In the genomic region with DNA sequence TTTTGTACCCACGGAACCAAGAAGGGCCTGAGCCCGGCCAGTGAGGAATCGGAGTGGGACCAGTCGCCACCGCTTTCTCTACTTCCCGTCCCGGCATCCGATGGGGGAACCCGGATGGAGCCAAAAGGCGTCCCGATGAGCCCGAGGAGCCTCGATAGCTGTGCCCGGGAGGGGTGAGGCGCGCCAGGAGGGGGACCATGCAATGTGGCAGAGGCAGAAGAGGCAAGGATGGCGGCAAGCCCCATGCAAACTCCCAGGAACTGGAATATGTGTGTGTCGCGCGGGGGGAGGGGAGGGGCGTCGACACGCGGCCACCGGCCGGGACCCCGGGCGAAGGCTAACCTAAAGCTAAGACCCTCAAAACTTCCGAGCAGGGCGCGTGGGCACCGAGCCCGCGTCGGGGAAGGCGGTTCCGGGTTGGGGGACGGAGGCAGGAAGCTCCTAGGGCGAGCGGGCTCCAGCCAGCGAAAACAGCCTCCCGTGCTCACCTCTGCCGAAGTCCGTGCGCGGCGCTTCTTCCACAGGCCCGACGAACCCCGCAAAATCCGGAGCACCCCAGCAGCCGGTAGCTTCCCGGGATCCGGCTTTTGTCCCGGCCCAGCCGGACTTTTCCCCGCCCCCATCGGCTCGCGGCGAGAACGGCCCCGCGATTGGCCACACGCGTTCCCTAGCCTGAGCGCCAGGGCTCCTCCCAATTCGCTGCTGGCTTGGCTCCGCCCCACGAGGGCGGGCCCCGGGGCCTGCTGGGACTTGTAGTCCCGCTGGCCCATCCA, we compare ENCODE assay signal across 1 cellular context.
TF ChIP-seq lines count a peak whose summit lies in the region.

A gene (minus strand): TSS at position 560 of the 773 bp plus-strand sequence. CDS start 5,078 bp downstream, outside the sequence.

TF ChIP-seq in HEK293, 187 proteins besides CTCF, POLR2A, EP300 and RAD21 (continued from another document and continues in another):
- TF ChIP-seq RBAK (tag by site-specific recombination; IDR thresholded peaks at IDR 0.05) (no peak), ZBTB48 (tag by site-specific recombination; IDR thresholded peaks at IDR 0.05) (no peak; the same call in 1 of the 2 replicates), ZNF2 (tag by site-specific recombination; IDR thresholded peaks at IDR 0.05) (no peak), ZNF404 (tag by site-specific recombination; IDR thresholded peaks at IDR 0.05) (no peak), ZNF548 (tag by site-specific recombination; IDR thresholded peaks at IDR 0.05) (no peak), ZNF660 (tag by site-specific recombination; IDR thresholded peaks at IDR 0.05) (no peak), ZNF37A (tag by site-specific recombination; IDR thresholded peaks at IDR 0.05) (no peak), ZBTB20 (tag by site-specific recombination; IDR thresholded peaks at IDR 0.05) (peak; percentile 92), FEZF1 (tag by site-specific recombination; IDR thresholded peaks at IDR 0.05) (no peak), ZNF48 (tag by site-specific recombination; IDR thresholded peaks at IDR 0.05) (no peak), HOXC10 (CRISPR knock-in tag; IDR thresholded peaks at IDR 0.05) (no peak), ZNF677 (tag by site-specific recombination; IDR thresholded peaks at IDR 0.05) (no peak), ZNF529 (tag by site-specific recombination; IDR thresholded peaks at IDR 0.05; ENCODE audit: insufficient replicate concordance) (no peak), ZNF132 (tag by site-specific recombination; IDR thresholded peaks at IDR 0.05; ENCODE audit: borderline replicate concordance) (no peak), ZNF426 (tag by site-specific recombination; IDR thresholded peaks at IDR 0.05) (no peak), GFI1B (tag by site-specific recombination; IDR thresholded peaks at IDR 0.05) (no peak), SALL2 (tag by site-specific recombination; IDR thresholded peaks at IDR 0.05; ENCODE audit: borderline replicate concordance) (no peak), GLI4 (tag by site-specific recombination; IDR thresholded peaks at IDR 0.05) (0 out of 2 replicates have a peak, but pooled peaks have one; percentile 12), YY1 (tag by site-specific recombination; IDR thresholded peaks at IDR 0.05) (peak; percentile 60; the same call in 1 of the 2 replicates), ZFHX2 (tag by site-specific recombination; conservative IDR thresholded peaks at IDR 0.05) (peak; percentile 45; the same call in 1 of the 2 replicates), ZNF302 (tag by site-specific recombination; IDR thresholded peaks at IDR 0.05; ENCODE audit: low read depth) (no peak), ZNF391 (tag by site-specific recombination; IDR thresholded peaks at IDR 0.05; ENCODE audit: borderline replicate concordance, low read depth) (peak; percentile 65; the same call in 1 of the 2 replicates), ZNF350 (tag by site-specific recombination; IDR thresholded peaks at IDR 0.05) (no peak), ZNF121 (tag by site-specific recombination; IDR thresholded peaks at IDR 0.05) (no peak), ZNF114 (tag by site-specific recombination; IDR thresholded peaks at IDR 0.05) (no peak), ZNF311 (tag by site-specific recombination; IDR thresholded peaks at IDR 0.05; ENCODE audit: borderline replicate concordance) (no peak), ZNF473 (tag by site-specific recombination; IDR thresholded peaks at IDR 0.05) (no peak), SP7 (tag by site-specific recombination; IDR thresholded peaks at IDR 0.05) (peak; percentile 10), SCRT1 (tag by site-specific recombination; IDR thresholded peaks at IDR 0.05; ENCODE audit: borderline replicate concordance) (no peak), HOXD13 (CRISPR knock-in tag; IDR thresholded peaks at IDR 0.05; ENCODE audit: borderline replicate concordance) (no peak), ZNF157 (tag by site-specific recombination; IDR thresholded peaks at IDR 0.05) (no peak), ZNF776 (tag by site-specific recombination; IDR thresholded peaks at IDR 0.05; ENCODE audit: borderline replicate concordance) (no peak), ZNF184 (tag by site-specific recombination; IDR thresholded peaks at IDR 0.05) (no peak), ZBTB17 (tag by site-specific recombination; IDR thresholded peaks at IDR 0.05) (peak; percentile 87), BCL11B (tag by site-specific recombination; IDR thresholded peaks at IDR 0.05; ENCODE audit: low read depth) (peak; percentile 24; the same call in 1 of the 2 replicates), ZBTB7A (tag by site-specific recombination; IDR thresholded peaks at IDR 0.05; ENCODE audit: low read depth) (peak; percentile 35; the same call in 1 of the 2 replicates), ZNF768 (tag by site-specific recombination; IDR thresholded peaks at IDR 0.05) (no peak), ZFP69B (tag by site-specific recombination; IDR thresholded peaks at IDR 0.05) (no peak)
- TF ChIP-seq, protein P1, sequence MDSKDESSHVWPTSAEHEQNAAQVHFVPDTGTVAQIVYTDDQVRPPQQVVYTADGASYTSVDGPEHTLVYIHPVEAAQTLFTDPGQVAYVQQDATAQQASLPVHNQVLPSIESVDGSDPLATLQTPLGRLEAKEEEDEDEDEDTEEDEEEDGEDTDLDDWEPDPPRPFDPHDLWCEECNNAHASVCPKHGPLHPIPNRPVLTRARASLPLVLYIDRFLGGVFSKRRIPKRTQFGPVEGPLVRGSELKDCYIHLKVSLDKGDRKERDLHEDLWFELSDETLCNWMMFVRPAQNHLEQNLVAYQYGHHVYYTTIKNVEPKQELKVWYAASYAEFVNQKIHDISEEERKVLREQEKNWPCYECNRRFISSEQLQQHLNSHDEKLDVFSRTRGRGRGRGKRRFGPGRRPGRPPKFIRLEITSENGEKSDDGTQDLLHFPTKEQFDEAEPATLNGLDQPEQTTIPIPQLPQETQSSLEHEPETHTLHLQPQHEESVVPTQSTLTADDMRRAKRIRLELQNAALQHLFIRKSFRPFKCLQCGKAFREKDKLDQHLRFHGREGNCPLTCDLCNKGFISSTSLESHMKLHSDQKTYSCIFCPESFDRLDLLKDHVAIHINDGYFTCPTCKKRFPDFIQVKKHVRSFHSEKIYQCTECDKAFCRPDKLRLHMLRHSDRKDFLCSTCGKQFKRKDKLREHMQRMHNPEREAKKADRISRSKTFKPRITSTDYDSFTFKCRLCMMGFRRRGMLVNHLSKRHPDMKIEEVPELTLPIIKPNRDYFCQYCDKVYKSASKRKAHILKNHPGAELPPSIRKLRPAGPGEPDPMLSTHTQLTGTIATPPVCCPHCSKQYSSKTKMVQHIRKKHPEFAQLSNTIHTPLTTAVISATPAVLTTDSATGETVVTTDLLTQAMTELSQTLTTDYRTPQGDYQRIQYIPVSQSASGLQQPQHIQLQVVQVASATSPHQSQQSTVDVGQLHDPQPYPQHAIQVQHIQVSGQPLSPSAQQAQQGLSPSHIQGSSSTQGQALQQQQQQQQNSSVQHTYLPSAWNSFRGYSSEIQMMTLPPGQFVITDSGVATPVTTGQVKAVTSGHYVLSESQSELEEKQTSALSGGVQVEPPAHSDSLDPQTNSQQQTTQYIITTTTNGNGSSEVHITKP (tag by site-specific recombination; IDR thresholded peaks at IDR 0.05), result peak; percentile 42; the same call in 1 of the 2 replicates
- TF ChIP-seq, protein P2, sequence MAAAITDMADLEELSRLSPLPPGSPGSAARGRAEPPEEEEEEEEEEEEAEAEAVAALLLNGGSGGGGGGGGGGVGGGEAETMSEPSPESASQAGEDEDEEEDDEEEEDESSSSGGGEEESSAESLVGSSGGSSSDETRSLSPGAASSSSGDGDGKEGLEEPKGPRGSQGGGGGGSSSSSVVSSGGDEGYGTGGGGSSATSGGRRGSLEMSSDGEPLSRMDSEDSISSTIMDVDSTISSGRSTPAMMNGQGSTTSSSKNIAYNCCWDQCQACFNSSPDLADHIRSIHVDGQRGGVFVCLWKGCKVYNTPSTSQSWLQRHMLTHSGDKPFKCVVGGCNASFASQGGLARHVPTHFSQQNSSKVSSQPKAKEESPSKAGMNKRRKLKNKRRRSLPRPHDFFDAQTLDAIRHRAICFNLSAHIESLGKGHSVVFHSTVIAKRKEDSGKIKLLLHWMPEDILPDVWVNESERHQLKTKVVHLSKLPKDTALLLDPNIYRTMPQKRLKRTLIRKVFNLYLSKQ (tag by site-specific recombination; IDR thresholded peaks at IDR 0.05; ENCODE audit: borderline replicate concordance), result 0 out of 2 replicates have a peak, but pooled peaks have one; percentile 7
- TF ChIP-seq, protein P3, sequence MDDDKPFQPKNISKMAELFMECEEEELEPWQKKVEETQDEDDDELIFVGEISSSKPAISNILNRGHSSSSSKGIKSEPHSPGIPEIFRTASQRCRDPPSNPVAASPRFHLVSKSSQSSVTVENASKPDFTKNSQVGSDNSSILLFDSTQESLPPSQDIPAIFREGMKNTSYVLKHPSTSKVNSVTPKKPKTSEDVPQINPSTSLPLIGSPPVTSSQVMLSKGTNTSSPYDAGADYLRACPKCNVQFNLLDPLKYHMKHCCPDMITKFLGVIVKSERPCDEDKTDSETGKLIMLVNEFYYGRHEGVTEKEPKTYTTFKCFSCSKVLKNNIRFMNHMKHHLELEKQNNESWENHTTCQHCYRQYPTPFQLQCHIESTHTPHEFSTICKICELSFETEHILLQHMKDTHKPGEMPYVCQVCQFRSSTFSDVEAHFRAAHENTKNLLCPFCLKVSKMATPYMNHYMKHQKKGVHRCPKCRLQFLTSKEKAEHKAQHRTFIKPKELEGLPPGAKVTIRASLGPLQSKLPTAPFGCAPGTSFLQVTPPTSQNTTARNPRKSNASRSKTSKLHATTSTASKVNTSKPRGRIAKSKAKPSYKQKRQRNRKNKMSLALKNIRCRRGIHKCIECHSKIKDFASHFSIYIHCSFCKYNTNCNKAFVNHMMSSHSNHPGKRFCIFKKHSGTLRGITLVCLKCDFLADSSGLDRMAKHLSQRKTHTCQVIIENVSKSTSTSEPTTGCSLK (tag by site-specific recombination; IDR thresholded peaks at IDR 0.05), result no peak
- TF ChIP-seq, protein P4, sequence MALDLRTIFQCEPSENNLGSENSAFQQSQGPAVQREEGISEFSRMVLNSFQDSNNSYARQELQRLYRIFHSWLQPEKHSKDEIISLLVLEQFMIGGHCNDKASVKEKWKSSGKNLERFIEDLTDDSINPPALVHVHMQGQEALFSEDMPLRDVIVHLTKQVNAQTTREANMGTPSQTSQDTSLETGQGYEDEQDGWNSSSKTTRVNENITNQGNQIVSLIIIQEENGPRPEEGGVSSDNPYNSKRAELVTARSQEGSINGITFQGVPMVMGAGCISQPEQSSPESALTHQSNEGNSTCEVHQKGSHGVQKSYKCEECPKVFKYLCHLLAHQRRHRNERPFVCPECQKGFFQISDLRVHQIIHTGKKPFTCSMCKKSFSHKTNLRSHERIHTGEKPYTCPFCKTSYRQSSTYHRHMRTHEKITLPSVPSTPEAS (tag by site-specific recombination; IDR thresholded peaks at IDR 0.05), result no peak
- TF ChIP-seq, protein P5, sequence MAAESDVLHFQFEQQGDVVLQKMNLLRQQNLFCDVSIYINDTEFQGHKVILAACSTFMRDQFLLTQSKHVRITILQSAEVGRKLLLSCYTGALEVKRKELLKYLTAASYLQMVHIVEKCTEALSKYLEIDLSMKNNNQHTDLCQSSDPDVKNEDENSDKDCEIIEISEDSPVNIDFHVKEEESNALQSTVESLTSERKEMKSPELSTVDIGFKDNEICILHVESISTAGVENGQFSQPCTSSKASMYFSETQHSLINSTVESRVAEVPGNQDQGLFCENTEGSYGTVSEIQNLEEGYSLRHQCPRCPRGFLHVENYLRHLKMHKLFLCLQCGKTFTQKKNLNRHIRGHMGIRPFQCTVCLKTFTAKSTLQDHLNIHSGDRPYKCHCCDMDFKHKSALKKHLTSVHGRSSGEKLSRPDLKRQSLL (tag by site-specific recombination; IDR thresholded peaks at IDR 0.05), result no peak
- TF ChIP-seq, protein P6, sequence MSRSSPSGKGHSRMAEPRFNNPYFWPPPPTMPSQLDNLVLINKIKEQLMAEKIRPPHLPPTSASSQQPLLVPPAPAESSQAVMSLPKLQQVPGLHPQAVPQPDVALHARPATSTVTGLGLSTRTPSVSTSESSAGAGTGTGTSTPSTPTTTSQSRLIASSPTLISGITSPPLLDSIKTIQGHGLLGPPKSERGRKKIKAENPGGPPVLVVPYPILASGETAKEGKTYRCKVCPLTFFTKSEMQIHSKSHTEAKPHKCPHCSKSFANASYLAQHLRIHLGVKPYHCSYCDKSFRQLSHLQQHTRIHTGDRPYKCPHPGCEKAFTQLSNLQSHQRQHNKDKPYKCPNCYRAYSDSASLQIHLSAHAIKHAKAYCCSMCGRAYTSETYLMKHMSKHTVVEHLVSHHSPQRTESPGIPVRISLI (tag by site-specific recombination; IDR thresholded peaks at IDR 0.05), result no peak
- TF ChIP-seq, protein P7, sequence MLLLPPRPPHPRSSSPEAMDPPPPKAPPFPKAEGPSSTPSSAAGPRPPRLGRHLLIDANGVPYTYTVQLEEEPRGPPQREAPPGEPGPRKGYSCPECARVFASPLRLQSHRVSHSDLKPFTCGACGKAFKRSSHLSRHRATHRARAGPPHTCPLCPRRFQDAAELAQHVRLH (tag by site-specific recombination; IDR thresholded peaks at IDR 0.05), result no peak
- TF ChIP-seq, protein P8, sequence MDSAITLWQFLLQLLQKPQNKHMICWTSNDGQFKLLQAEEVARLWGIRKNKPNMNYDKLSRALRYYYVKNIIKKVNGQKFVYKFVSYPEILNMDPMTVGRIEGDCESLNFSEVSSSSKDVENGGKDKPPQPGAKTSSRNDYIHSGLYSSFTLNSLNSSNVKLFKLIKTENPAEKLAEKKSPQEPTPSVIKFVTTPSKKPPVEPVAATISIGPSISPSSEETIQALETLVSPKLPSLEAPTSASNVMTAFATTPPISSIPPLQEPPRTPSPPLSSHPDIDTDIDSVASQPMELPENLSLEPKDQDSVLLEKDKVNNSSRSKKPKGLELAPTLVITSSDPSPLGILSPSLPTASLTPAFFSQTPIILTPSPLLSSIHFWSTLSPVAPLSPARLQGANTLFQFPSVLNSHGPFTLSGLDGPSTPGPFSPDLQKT (IDR thresholded peaks at IDR 0.05; ENCODE audit: borderline replicate concordance, low read depth, low read length), result no peak
- TF ChIP-seq, protein P9, sequence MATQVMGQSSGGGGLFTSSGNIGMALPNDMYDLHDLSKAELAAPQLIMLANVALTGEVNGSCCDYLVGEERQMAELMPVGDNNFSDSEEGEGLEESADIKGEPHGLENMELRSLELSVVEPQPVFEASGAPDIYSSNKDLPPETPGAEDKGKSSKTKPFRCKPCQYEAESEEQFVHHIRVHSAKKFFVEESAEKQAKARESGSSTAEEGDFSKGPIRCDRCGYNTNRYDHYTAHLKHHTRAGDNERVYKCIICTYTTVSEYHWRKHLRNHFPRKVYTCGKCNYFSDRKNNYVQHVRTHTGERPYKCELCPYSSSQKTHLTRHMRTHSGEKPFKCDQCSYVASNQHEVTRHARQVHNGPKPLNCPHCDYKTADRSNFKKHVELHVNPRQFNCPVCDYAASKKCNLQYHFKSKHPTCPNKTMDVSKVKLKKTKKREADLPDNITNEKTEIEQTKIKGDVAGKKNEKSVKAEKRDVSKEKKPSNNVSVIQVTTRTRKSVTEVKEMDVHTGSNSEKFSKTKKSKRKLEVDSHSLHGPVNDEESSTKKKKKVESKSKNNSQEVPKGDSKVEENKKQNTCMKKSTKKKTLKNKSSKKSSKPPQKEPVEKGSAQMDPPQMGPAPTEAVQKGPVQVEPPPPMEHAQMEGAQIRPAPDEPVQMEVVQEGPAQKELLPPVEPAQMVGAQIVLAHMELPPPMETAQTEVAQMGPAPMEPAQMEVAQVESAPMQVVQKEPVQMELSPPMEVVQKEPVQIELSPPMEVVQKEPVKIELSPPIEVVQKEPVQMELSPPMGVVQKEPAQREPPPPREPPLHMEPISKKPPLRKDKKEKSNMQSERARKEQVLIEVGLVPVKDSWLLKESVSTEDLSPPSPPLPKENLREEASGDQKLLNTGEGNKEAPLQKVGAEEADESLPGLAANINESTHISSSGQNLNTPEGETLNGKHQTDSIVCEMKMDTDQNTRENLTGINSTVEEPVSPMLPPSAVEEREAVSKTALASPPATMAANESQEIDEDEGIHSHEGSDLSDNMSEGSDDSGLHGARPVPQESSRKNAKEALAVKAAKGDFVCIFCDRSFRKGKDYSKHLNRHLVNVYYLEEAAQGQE (tag by site-specific recombination; IDR thresholded peaks at IDR 0.05), result 0 out of 2 replicates have a peak, but pooled peaks have one; percentile 15
